ENCODE assay signal across 9 cellular contexts in genomic region chr3:181103605-181104004, GRCh38.
DNase-seq lines count a peak whose midpoint lies in the region; ATAC-seq, FAIRE-seq and TF ChIP-seq lines count a peak whose summit lies in the region.
"Had no signal": no experiment of that assay in that cellular context is flagged by ENCODE, and none has a peak within 500 bp of the region (broad histone marks: within the 10 kb centered on the region; RNA-seq: fewer than 3 reads in every experiment).

No MANE protein-coding gene starts in this region.

- peak; percentile 43 for ATAC-seq in activated T-helper 17 cell treated with anti-CD3 and anti-CD28 coated beads, Interleukin-2, amount 50 U/mL, for 72 hours (replicated peaks)
- no peak for ATAC-seq in GM21381 (IDR thresholded peaks at IDR 0.05; ENCODE audit: unreplicated experiment)

- intact Hi-C loops in activated naive CD4-positive, alpha-beta T cell treated with anti-CD3 and anti-CD28 coated beads for 36 hours (cut with micrococcal nuclease), result loop anchor here (1.0 to 5.0 kb wide), 2 partner anchors 73 to 599 kb away; no protein-coding TSS in a partner anchor

- FAIRE-seq in GM12892 (lab: Jason Lieb, UNC), result no peak
- FAIRE-seq: islet of Langerhans had no signal

- H3K4me3 Mint-ChIP-seq in activated naive CD4-positive, alpha-beta T cell treated with anti-CD3 and anti-CD28 coated beads for 36 hours, result no peak overlapping the region
- H3K4me3 Mint-ChIP-seq in activated T-helper 17 cell treated with anti-CD3 and anti-CD28 coated beads, Interleukin-2, amount 50 U/mL, for 72 hours, result no peak overlapping the region
- no peak overlapping the region for H3K4me3 Mint-ChIP-seq in type B pancreatic cell

- no peaks in the 10 kb centered on the region for H3K4me1 Mint-ChIP-seq in activated naive CD4-positive, alpha-beta T cell treated with anti-CD3 and anti-CD28 coated beads for 36 hours (ENCODE audit: low read depth)
- no peaks in the 10 kb centered on the region for H3K4me1 Mint-ChIP-seq in activated T-helper 17 cell treated with anti-CD3 and anti-CD28 coated beads, Interleukin-2, amount 50 U/mL, for 72 hours
- H3K4me1 Mint-ChIP-seq in type B pancreatic cell (ENCODE audit: unreplicated experiment), result no peaks in the 10 kb centered on the region

- no peak for TF ChIP-seq POLR2A in GM12892 (IDR thresholded peaks at IDR 0.05; ENCODE audit: low read depth, low read length)

- H3K9me3 Mint-ChIP-seq in activated naive CD4-positive, alpha-beta T cell treated with anti-CD3 and anti-CD28 coated beads for 36 hours, result peaks cover 10% of the 10 kb centered on the region
- H3K9me3 Mint-ChIP-seq in activated T-helper 17 cell treated with anti-CD3 and anti-CD28 coated beads, Interleukin-2, amount 50 U/mL, for 72 hours, result peaks cover 13% of the 10 kb centered on the region
- peaks cover 6% of the 10 kb centered on the region for H3K9me3 Mint-ChIP-seq in type B pancreatic cell

- no peak overlapping the region for H3K27ac Mint-ChIP-seq in activated naive CD4-positive, alpha-beta T cell treated with anti-CD3 and anti-CD28 coated beads for 36 hours
- no peak overlapping the region for H3K27ac Mint-ChIP-seq in activated T-helper 17 cell treated with anti-CD3 and anti-CD28 coated beads, Interleukin-2, amount 50 U/mL, for 72 hours
- H3K27ac Mint-ChIP-seq in type B pancreatic cell, result no peak overlapping the region

- DNase-seq in activated naive CD4-positive, alpha-beta T cell treated with anti-CD3 and anti-CD28 coated beads for 36 hours, result peak; percentile 29
- DNase-seq in activated naive CD4-positive, alpha-beta T cell treated with Interleukin-2 at 50 U/mL for 16 hours, result no peak
- peak; percentile 15 for DNase-seq in NCI-H1436 (lab: John Stamatoyannopoulos, UW)
- no peak for DNase-seq in type B pancreatic cell (ENCODE audit: extremely low spot score, unreplicated experiment)
- no peak for DNase-seq in GM12892 (ENCODE audit: insufficient read length)
- no peak for DNase-seq in C1 segment of cervical spinal cord (lab: John Stamatoyannopoulos, UW)

- peak; percentile 72 for TF ChIP-seq CTCF in type B pancreatic cell (conservative IDR thresholded peaks at IDR 0.05)

- H3K27me3 Mint-ChIP-seq in activated naive CD4-positive, alpha-beta T cell treated with anti-CD3 and anti-CD28 coated beads for 36 hours (ENCODE audit: low read depth), result no peaks in the 10 kb centered on the region
- no peaks in the 10 kb centered on the region for H3K27me3 Mint-ChIP-seq in activated T-helper 17 cell treated with anti-CD3 and anti-CD28 coated beads, Interleukin-2, amount 50 U/mL, for 72 hours
- H3K27me3 Mint-ChIP-seq in type B pancreatic cell, result no peaks in the 10 kb centered on the region

- CTCF ChIA-PET in activated naive CD4-positive, alpha-beta T cell treated with anti-CD3 and anti-CD28 coated beads for 36 hours (lab: Charles Lee), result interaction anchor here (0.6 to 0.8 kb wide), 2 partner anchors 71 to 414 kb away, joined by 3 read pairs; no protein-coding TSS in a partner anchor

- peaks cover 4% of the 10 kb centered on the region for H3K36me3 Mint-ChIP-seq in activated naive CD4-positive, alpha-beta T cell treated with anti-CD3 and anti-CD28 coated beads for 36 hours (ENCODE audit: low read depth)
- no peaks in the 10 kb centered on the region for H3K36me3 Mint-ChIP-seq in activated T-helper 17 cell treated with anti-CD3 and anti-CD28 coated beads, Interleukin-2, amount 50 U/mL, for 72 hours (ENCODE audit: low read depth)
- no peaks in the 10 kb centered on the region for H3K36me3 Mint-ChIP-seq in type B pancreatic cell

Comparison
In these comparisons a context has a peak if more than half of its experiments do, and no peak if none do; other contexts are left out.
1. DNase-seq: peak in activated naive CD4-positive, alpha-beta T cell treated with anti-CD3 and anti-CD28 coated beads for 36 hours (single experiment) and NCI-H1436 (single experiment); none in activated naive CD4-positive, alpha-beta T cell treated with Interleukin-2 at 50 U/mL for 16 hours (single experiment), type B pancreatic cell (single experiment), GM12892 (single experiment) and C1 segment of cervical spinal cord (0 of 14).